ENCODE assay signal across 8 cellular contexts in the genomic region with DNA sequence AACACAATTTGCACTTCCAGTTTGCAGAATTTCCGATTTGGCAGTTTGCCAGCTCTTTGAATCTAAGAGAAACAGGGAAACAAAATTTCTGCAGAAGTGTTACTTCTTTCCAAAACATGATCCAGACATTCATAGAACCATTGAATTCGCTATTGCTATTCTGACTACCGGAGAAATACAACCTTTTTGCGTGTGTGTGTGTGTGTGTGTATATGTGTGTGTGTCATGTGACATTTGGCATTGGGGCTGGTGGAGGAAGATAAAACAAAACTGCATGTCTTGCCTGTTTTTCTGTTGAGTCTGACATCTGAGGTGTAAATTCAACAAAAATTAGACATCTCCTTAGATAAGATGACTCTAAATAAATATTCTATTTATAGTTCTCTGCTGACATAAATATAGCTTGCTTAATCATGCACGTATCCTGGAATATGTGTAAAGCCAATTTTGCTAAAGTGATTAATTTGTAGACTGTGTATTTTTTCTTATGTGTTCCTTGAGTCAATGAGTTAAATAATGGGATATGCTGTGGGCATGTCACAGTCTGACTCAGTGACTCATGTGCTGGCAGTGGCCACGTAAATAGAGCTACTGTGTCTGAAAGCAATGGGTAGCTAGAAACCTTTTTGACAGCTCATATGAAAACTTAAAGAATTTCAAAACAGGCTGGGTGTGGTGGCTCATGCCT.
DNase-seq lines count a peak whose midpoint lies in the region; ATAC-seq and TF ChIP-seq lines count a peak whose summit lies in the region.

No MANE protein-coding gene starts in this region.

- ATAC-seq in HG03378 (IDR thresholded peaks at IDR 0.05; ENCODE audit: unreplicated experiment) (peak; percentile 90), T-cell (replicated peaks in 1 of 4) (no peak)

- no peaks in the 10 kb centered on the region for H3K9me3 Mint-ChIP-seq in T-cell
- H3K9me3 Mint-ChIP-seq in type B pancreatic cell: no peaks in the 10 kb centered on the region

- H3K36me3 Mint-ChIP-seq in T-cell (no peaks in the 10 kb centered on the region), type B pancreatic cell (no peaks in the 10 kb centered on the region)

- POLR2A ChIA-PET in T-cell (lab: Charles Lee): no interaction called here

- CTCF ChIA-PET in T-cell (lab: Charles Lee): no interaction called here

- peaks cover 21 to 39% (median 31%) of the 10 kb centered on the region in 3 donors for H3K4me1 Mint-ChIP-seq in T-cell
- peaks cover 7% of the 10 kb centered on the region for H3K4me1 Mint-ChIP-seq in type B pancreatic cell (ENCODE audit: unreplicated experiment)

- TF ChIP-seq CTCF in type B pancreatic cell (conservative IDR thresholded peaks at IDR 0.05) (no peak), GM13977 (IDR thresholded peaks at IDR 0.05; ENCODE audit: extremely low read depth, insufficient read depth, missing control alignments) (no peak)

- H3K27ac Mint-ChIP-seq in T-cell (no peak overlapping the region), type B pancreatic cell (peak overlapping the region; percentile 48)

- in situ Hi-C loops in GM13977 (cut with MboI; ENCODE audit: low pct_unique_long_range_greater_than_20kb, low sequenced_read_pairs, unreplicated experiment): no loop called here

- H3K27me3 Mint-ChIP-seq in T-cell (peaks cover 0 to 2% of the 10 kb centered on the region in 2 donors), type B pancreatic cell (no peaks in the 10 kb centered on the region)

- DNase-seq in stimulated activated CD4-positive, alpha-beta T cell treated with anti-CD3 and anti-CD28 coated beads, Interleukin-1b, Interleukin-23, amount 100 ng/mL, for 48 hours: peak; percentile 30
- DNase-seq in stimulated activated CD4-positive, alpha-beta T cell treated with anti-CD3 and anti-CD28 coated beads, Interleukin-12 subunit alpha, Interleukin-12 subunit beta, amount 100 ng/mL, for 4 hours: no peak
- DNase-seq in T-cell: peak in 4 of 34 experiments; percentile 1 to 5 (median 4)
- DNase-seq in foreskin melanocyte: peak; percentile 85
- DNase-seq in type B pancreatic cell (ENCODE audit: extremely low spot score, unreplicated experiment): no peak
- DNase-seq in NCI-H510A (lab: John Stamatoyannopoulos, UW): no peak
- DNase-seq in GM13977 (ENCODE audit: low spot score): no peak

- peak overlapping the region in 2 of 3 donors; percentile 8 to 56 for H3K4me3 Mint-ChIP-seq in T-cell
- no peak overlapping the region for H3K4me3 Mint-ChIP-seq in type B pancreatic cell

Comparison
In these comparisons a context has a peak if more than half of its experiments do, and no peak if none do; other contexts are left out.
1. DNase-seq: peak in stimulated activated CD4-positive, alpha-beta T cell treated with anti-CD3 and anti-CD28 coated beads, Interleukin-1b, Interleukin-23, amount 100 ng/mL, for 48 hours (single experiment) and foreskin melanocyte (single experiment); none in stimulated activated CD4-positive, alpha-beta T cell treated with anti-CD3 and anti-CD28 coated beads, Interleukin-12 subunit alpha, Interleukin-12 subunit beta, amount 100 ng/mL, for 4 hours (single experiment), type B pancreatic cell (single experiment), NCI-H510A (single experiment) and GM13977 (single experiment).